1 cellular context compared by ENCODE assay signal in genomic region chr20:60255426-60255825, GRCh38.
TF ChIP-seq lines count a peak whose summit lies in the region.

No MANE protein-coding gene starts in this region.

TF ChIP-seq in IMR-90, 13 proteins besides CTCF, POLR2A, EP300 and RAD21 (continued from another document):
- TF ChIP-seq ELK1 (IDR thresholded peaks at IDR 0.05; ENCODE audit: borderline replicate concordance, low read depth, low read length) = no peak
- no peak for TF ChIP-seq CHD1 (IDR thresholded peaks at IDR 0.05; ENCODE audit: low read depth, low read length)
- no peak for TF ChIP-seq NFE2L2 (IDR thresholded peaks at IDR 0.05; ENCODE audit: low read depth, low read length)
- TF ChIP-seq MAFK (IDR thresholded peaks at IDR 0.05; ENCODE audit: low read depth, low read length) = no peak
- TF ChIP-seq USF2 (IDR thresholded peaks at IDR 0.05; ENCODE audit: low read depth, low read length) = no peak
- TF ChIP-seq CEBPB (IDR thresholded peaks at IDR 0.05; ENCODE audit: low read depth, low read length) = no peak
- no peak for TF ChIP-seq MAZ (IDR thresholded peaks at IDR 0.05; ENCODE audit: borderline replicate concordance, low read depth, low read length)
